In the genomic region with DNA sequence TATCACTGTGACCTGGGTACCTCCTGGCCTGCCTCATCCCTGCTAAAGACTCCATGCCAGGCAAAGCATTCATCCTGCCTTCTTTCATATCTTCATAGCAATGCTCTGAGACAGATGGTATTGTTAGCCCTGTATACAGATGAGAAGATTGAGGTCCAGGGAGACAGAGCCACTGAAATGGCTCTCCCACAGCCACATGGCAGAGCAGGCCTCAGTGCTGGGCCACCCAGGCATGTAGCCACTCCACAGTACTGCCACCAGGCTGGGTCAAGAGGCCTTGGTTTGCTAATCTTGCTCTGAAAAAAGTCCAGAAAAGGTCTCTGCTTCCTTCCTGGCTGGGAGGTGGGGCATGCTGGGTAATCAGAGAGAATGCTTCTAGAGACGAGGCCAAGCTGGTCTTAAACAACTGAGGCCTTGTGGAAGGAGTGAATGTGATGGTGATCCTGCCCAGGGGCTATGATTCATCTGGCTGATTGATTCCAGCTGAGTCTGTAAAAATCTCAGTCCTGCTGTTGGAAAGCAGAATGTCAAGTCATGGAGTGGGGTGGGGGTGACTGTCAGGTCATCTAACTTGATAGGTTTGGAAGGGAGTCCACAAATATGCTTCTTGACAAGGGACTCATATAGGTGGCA, we compare ENCODE assay signal across 12 cellular contexts. TPM values are rescaled to one million over a fixed set of nuclear protein-coding genes. Genes with fewer than 3 reads are reported as not detected.
A peak's percentile ranks its signal among the peaks of the same experiment; 100 is the strongest.
DNase-seq lines count a peak whose midpoint lies in the region; ATAC-seq and TF ChIP-seq lines count a peak whose summit lies in the region.
"Had no signal": no experiment of that assay in that cellular context is flagged by ENCODE, and none has a peak within 500 bp of the region (broad histone marks: within the 10 kb centered on the region; RNA-seq: fewer than 3 reads in every experiment).

No MANE protein-coding gene starts in this region.

- H3K27me3 ChIP-seq in suprapubic skin = no peaks in the 10 kb centered on the region
- H3K27me3 ChIP-seq: tibial artery had no signal

- TF ChIP-seq EP300 in suprapubic skin (IDR thresholded peaks at IDR 0.05) = no peak

- no peaks in the 10 kb centered on the region for H3K27me3 Mint-ChIP-seq in activated CD8-positive, alpha-beta memory T cell treated with anti-CD3 and anti-CD28 coated beads, Interleukin-2, amount 10 ng/mL, durations not matched to agents 7 days and 5 days
- H3K27me3 Mint-ChIP-seq in activated naive CD8-positive, alpha-beta T cell treated with anti-CD3 and anti-CD28 coated beads, Interleukin-2, amount 10 ng/mL, durations not matched to agents 7 days and 5 days = no peaks in the 10 kb centered on the region

- no peak overlapping the region for H3K4me3 ChIP-seq in suprapubic skin
- H3K4me3 ChIP-seq: tibial artery had no signal

- TF ChIP-seq POLR2A in suprapubic skin (IDR thresholded peaks at IDR 0.05) = no peak

- peak overlapping the region; percentile 42 for H3K27ac ChIP-seq in suprapubic skin
- H3K27ac ChIP-seq: C4-2B had no signal

- 55% methylated on average over 1 of the region's 1 CpG for WGBS in suprapubic skin

- DNase-seq in activated CD8-positive, alpha-beta memory T cell treated with anti-CD3 and anti-CD28 coated beads, Interleukin-2, amount 10 ng/mL, durations not matched to agents 7 days and 5 days = no peak
- no peak for DNase-seq in activated CD8-positive, alpha-beta memory T cell treated with anti-CD3 and anti-CD28 coated beads, Interleukin-2, amount 50 U/mL, for 4 hours
- no peak for DNase-seq in activated naive CD8-positive, alpha-beta T cell treated with anti-CD3 and anti-CD28 coated beads, Interleukin-2, amount 10 ng/mL, durations not matched to agents 7 days and 5 days
- no peak for DNase-seq in left ventricle myocardium superior
- DNase-seq in suprapubic skin (ENCODE audit: low spot score in 2 of 2) = no peak
- DNase-seq in occipital lobe (lab: John Stamatoyannopoulos, UW) = no peak
- DNase-seq: activated effector memory CD4-positive, alpha-beta T cell treated with Interleukin-2 at 50 U/mL for 16 hours; NCI-H2227 treated with DMSO at 0.1 percent for 48 hours; tibial artery had no signal

- H3K36me3 ChIP-seq in suprapubic skin = peaks cover 36% of the 10 kb centered on the region

- H3K4me1 ChIP-seq in suprapubic skin = peaks cover 36% of the 10 kb centered on the region

- H3K27ac Mint-ChIP-seq in activated CD8-positive, alpha-beta memory T cell treated with anti-CD3 and anti-CD28 coated beads, Interleukin-2, amount 10 ng/mL, durations not matched to agents 7 days and 5 days = peak overlapping the region; percentile 10
- H3K27ac Mint-ChIP-seq in activated naive CD8-positive, alpha-beta T cell treated with anti-CD3 and anti-CD28 coated beads, Interleukin-2, amount 10 ng/mL, durations not matched to agents 7 days and 5 days = peak overlapping the region; percentile 9

- peaks cover 51% of the 10 kb centered on the region for H3K4me1 Mint-ChIP-seq in activated CD8-positive, alpha-beta memory T cell treated with anti-CD3 and anti-CD28 coated beads, Interleukin-2, amount 10 ng/mL, durations not matched to agents 7 days and 5 days
- H3K4me1 Mint-ChIP-seq in activated naive CD8-positive, alpha-beta T cell treated with anti-CD3 and anti-CD28 coated beads, Interleukin-2, amount 10 ng/mL, durations not matched to agents 7 days and 5 days = peaks cover 38% of the 10 kb centered on the region

- no peak for TF ChIP-seq CTCF in suprapubic skin (IDR thresholded peaks at IDR 0.05)

- no peak overlapping the region for H3K4me3 Mint-ChIP-seq in activated CD8-positive, alpha-beta memory T cell treated with anti-CD3 and anti-CD28 coated beads, Interleukin-2, amount 10 ng/mL, durations not matched to agents 7 days and 5 days
- no peak overlapping the region for H3K4me3 Mint-ChIP-seq in activated naive CD8-positive, alpha-beta T cell treated with anti-CD3 and anti-CD28 coated beads, Interleukin-2, amount 10 ng/mL, durations not matched to agents 7 days and 5 days

- no peaks in the 10 kb centered on the region for H3K9me3 ChIP-seq in suprapubic skin
- H3K9me3 ChIP-seq: tibial artery had no signal

- peaks cover 40% of the 10 kb centered on the region for H3K36me3 Mint-ChIP-seq in activated CD8-positive, alpha-beta memory T cell treated with anti-CD3 and anti-CD28 coated beads, Interleukin-2, amount 10 ng/mL, durations not matched to agents 7 days and 5 days
- peaks cover 12% of the 10 kb centered on the region for H3K36me3 Mint-ChIP-seq in activated naive CD8-positive, alpha-beta T cell treated with anti-CD3 and anti-CD28 coated beads, Interleukin-2, amount 10 ng/mL, durations not matched to agents 7 days and 5 days

- POLR2A ChIA-PET in activated naive CD8-positive, alpha-beta T cell treated with anti-CD3 and anti-CD28 coated beads, Interleukin-2, amount 10 ng/mL, durations not matched to agents 7 days and 5 days (lab: Charles Lee) = no interaction called here

- intact Hi-C loops in left ventricle myocardium superior (cut with micrococcal nuclease) = no loop called here

- CTCF ChIA-PET in activated CD8-positive, alpha-beta memory T cell treated with anti-CD3 and anti-CD28 coated beads, Interleukin-2, amount 10 ng/mL, durations not matched to agents 7 days and 5 days (lab: Charles Lee) = interaction anchor here (1.0 to 2.0 kb wide), 3 partner anchors 19 to 69 kb away, joined by 3 to 8 read pairs (median 4); no protein-coding TSS in a partner anchor

- no peaks in the 10 kb centered on the region for H3K9me3 Mint-ChIP-seq in activated CD8-positive, alpha-beta memory T cell treated with anti-CD3 and anti-CD28 coated beads, Interleukin-2, amount 10 ng/mL, durations not matched to agents 7 days and 5 days (ENCODE audit: low read depth)
- H3K9me3 Mint-ChIP-seq in activated naive CD8-positive, alpha-beta T cell treated with anti-CD3 and anti-CD28 coated beads, Interleukin-2, amount 10 ng/mL, durations not matched to agents 7 days and 5 days = no peaks in the 10 kb centered on the region

- no peak for ATAC-seq in activated CD8-positive, alpha-beta memory T cell treated with anti-CD3 and anti-CD28 coated beads, Interleukin-2, amount 10 ng/mL, durations not matched to agents 7 days and 5 days
- no peak for ATAC-seq in activated naive CD8-positive, alpha-beta T cell treated with anti-CD3 and anti-CD28 coated beads, Interleukin-2, amount 10 ng/mL, durations not matched to agents 7 days and 5 days (ENCODE audit: low read depth)
- ATAC-seq in left ventricle myocardium superior = peak; percentile 40
- no peak for ATAC-seq in HG03175 (IDR thresholded peaks at IDR 0.05; ENCODE audit: unreplicated experiment)
- ATAC-seq in HG03520 (IDR thresholded peaks at IDR 0.05; ENCODE audit: unreplicated experiment) = no peak

RNA-seq across cellular contexts. Expression of a gene that starts 29.8 kb away (rescaled TPM):
- 100 to 1,000 TPM; 151 to 152 TPM for total RNA-seq in activated CD8-positive, alpha-beta memory T cell treated with anti-CD3 and anti-CD28 coated beads, Interleukin-2, amount 10 ng/mL, durations not matched to agents 7 days and 5 days
- 100 to 1,000 TPM; 112 to 120 TPM for total RNA-seq in activated naive CD8-positive, alpha-beta T cell treated with anti-CD3 and anti-CD28 coated beads, Interleukin-2, amount 10 ng/mL, durations not matched to agents 7 days and 5 days
- total RNA-seq in left ventricle myocardium superior (39.2 TPM), suprapubic skin (10 to 100 TPM; 44.3 to 59.7 (median 54.4) TPM), occipital lobe (27.8 TPM)
